In the genomic region with DNA sequence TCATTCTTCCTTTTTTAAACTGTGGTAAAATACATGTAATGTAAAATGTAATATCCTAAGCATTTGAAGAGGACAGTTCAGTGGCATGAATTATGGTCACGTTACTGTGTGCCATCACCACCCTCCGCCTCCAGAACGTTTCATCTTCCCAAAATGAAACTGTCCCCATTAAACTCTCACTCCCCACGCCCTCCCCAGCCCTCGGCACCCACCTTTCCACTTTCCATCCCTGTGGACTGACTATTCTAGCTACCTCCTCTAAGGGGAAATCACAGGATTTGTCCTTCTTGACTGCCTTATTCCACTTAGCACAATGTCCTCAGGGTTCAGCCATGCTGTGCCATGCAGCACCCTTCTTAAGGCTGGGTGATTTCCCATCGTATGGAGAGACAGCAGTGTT, we compare ENCODE assay signal across 21 cellular contexts.
A peak's percentile ranks its signal among the peaks of the same experiment; 100 is the strongest.
DNase-seq lines count a peak whose midpoint lies in the region; ATAC-seq, FAIRE-seq and TF ChIP-seq lines count a peak whose summit lies in the region.
"Had no signal": no experiment of that assay in that cellular context is flagged by ENCODE, and none has a peak within 500 bp of the region (broad histone marks: within the 10 kb centered on the region; RNA-seq: fewer than 3 reads in every experiment).

No MANE protein-coding gene starts in this region.

- H3K27me3 Mint-ChIP-seq in nephron progenitor cell (ENCODE audit: low read depth, poor library complexity) = peaks cover 13% of the 10 kb centered on the region

- H3K27ac ChIP-seq in kidney (ENCODE audit: low read depth in 2 of 2, low read length in 2 of 2) (no peak overlapping the region), RWPE1 (no peak overlapping the region)
- H3K27ac ChIP-seq: 22Rv1, A549, C4-2B, HL-60 had no signal

- TF ChIP-seq CTCF in kidney (IDR thresholded peaks at IDR 0.05; ENCODE audit: borderline replicate concordance, extremely low read depth, insufficient read depth) (no peak), nephron progenitor cell (IDR thresholded peaks at IDR 0.05) (no peak), RWPE1 (conservative IDR thresholded peaks at IDR 0.05; ENCODE audit: low read depth) (no peak)

- H3K9ac ChIP-seq in kidney (ENCODE audit: low read length in 2 of 2) = no peak overlapping the region

- POLR2A ChIA-PET in RWPE1 (lab: Yijun Ruan, JAX; ENCODE audit: low non-redundant PET) = no interaction called here

- H3K9me3 ChIP-seq in kidney (ENCODE audit: control insufficient read depth in 1 of 2, low read length in 2 of 2) = no peaks in the 10 kb centered on the region
- H3K9me3 ChIP-seq: A549, Caco-2 had no signal

- H3K4me3 ChIP-seq in kidney (ENCODE audit: low read length in 2 of 2) = no peak overlapping the region
- H3K4me3 ChIP-seq: A549 had no signal

- peaks cover 3% of the 10 kb centered on the region for H3K36me3 Mint-ChIP-seq in nephron progenitor cell (ENCODE audit: low read depth)

- no peaks in the 10 kb centered on the region for H3K4me1 ChIP-seq in kidney (ENCODE audit: control insufficient read depth in 1 of 2, insufficient read depth in 1 of 2, low read depth in 1 of 2, low read length in 2 of 2)
- H3K4me1 ChIP-seq: A549, Caco-2 had no signal

- H3K27ac Mint-ChIP-seq in nephron progenitor cell = peak overlapping the region; percentile 23
- H3K27ac Mint-ChIP-seq: CD4-positive, alpha-beta T cell; HFFc6 had no signal

- no peak overlapping the region for H3K4me3 Mint-ChIP-seq in nephron progenitor cell
- H3K4me3 Mint-ChIP-seq: CD4-positive, alpha-beta T cell; HFFc6 had no signal

- intact Hi-C loops in kidney (cut with DNase I) = no loop called here

- H3K9me3 Mint-ChIP-seq in nephron progenitor cell = peaks cover 11% of the 10 kb centered on the region

- CTCF ChIA-PET in RWPE1 (lab: Yijun Ruan, JAX) = no interaction called here

- H3K4me1 Mint-ChIP-seq in nephron progenitor cell = peaks cover 20% of the 10 kb centered on the region

- peak; percentile 43 for DNase-seq in activated effector memory CD4-positive, alpha-beta T cell treated with anti-CD3 and anti-CD28 coated beads, Interleukin-2, amount 50 U/mL, for 16 hours
- no peak for DNase-seq in activated effector memory CD4-positive, alpha-beta T cell treated with Interleukin-2 at 50 U/mL for 16 hours
- DNase-seq in kidney (peak; percentile 34), nephron progenitor cell (no peak), RWPE1 (ENCODE audit: low spot score) (no peak), LoVo (ENCODE audit: low spot score) (no peak)
- DNase-seq: AML-193, Caco-2, GOT3, H7, HFFc6 had no signal

- no peaks in the 10 kb centered on the region for H3K36me3 ChIP-seq in kidney (ENCODE audit: control insufficient read depth in 1 of 2, insufficient read depth in 2 of 2, low read length in 2 of 2)

- ATAC-seq in GM18498 (IDR thresholded peaks at IDR 0.05; ENCODE audit: unreplicated experiment) = no peak
- ATAC-seq: A549, HCT116 had no signal

- FAIRE-seq in kidney (lab: Jason Lieb, UNC) = no peak
- FAIRE-seq: A549, D721Med, G401.6, GM12891 had no signal

Comparison
In these comparisons a context has a peak if more than half of its experiments do, and no peak if none do; other contexts are left out.
1. DNase-seq: peak in activated effector memory CD4-positive, alpha-beta T cell treated with anti-CD3 and anti-CD28 coated beads, Interleukin-2, amount 50 U/mL, for 16 hours (single experiment) and kidney (single experiment); none in activated effector memory CD4-positive, alpha-beta T cell treated with Interleukin-2 at 50 U/mL for 16 hours (single experiment), nephron progenitor cell (single experiment), RWPE1 (single experiment) and LoVo (single experiment).